Comparison of ENCODE assay signal across 8 cellular contexts in genomic region chr12:112125250-112125999, GRCh38. TPM values are rescaled to one million over a fixed set of nuclear protein-coding genes. Genes with fewer than 3 reads are reported as not detected.
DNase-seq lines count a peak whose midpoint lies in the region; ATAC-seq and TF ChIP-seq lines count a peak whose summit lies in the region.

Gene TRAFD1, plus strand, starts transcription at chr12:112125560. Its CDS starts 4,963 bp downstream, at chr12:112130523.

- H3K4me1 Mint-ChIP-seq in activated CD4-positive, alpha-beta memory T cell treated with anti-CD3 and anti-CD28 coated beads for 36 hours (ENCODE audit: low read depth), result peaks cover 36% of the 10 kb centered on the region

- DNase-seq in CD1c-positive myeloid dendritic cell (ENCODE audit: extremely low spot score) (peak; percentile 98), NCI-H82 treated with DMSO at 0.1 percent for 48 hours (lab: John Stamatoyannopoulos, UW; ENCODE audit: unreplicated experiment) (peak; percentile 88), dorsolateral prefrontal cortex (peak; percentile 96 to 100 (median 98))
- peak; percentile 99 for DNase-seq in activated CD4-positive, alpha-beta memory T cell treated with anti-CD3 and anti-CD28 coated beads for 36 hours
- peak; percentile 98 for DNase-seq in stimulated activated CD4-positive, alpha-beta T cell treated with anti-CD3 and anti-CD28 coated beads, Interleukin-4, amount 100 ng/mL, for 24 hours

- CTCF ChIA-PET in activated CD4-positive, alpha-beta memory T cell treated with anti-CD3 and anti-CD28 coated beads for 36 hours (lab: Charles Lee), result interaction anchor here (0.8 to 2.8 kb wide), 4 partner anchors 17 to 112 kb away, joined by 3 to 12 read pairs (median 3); partner anchors contain the start of genes ERP29, NAA25 and TMEM116

- TF ChIP-seq CTCF in dorsolateral prefrontal cortex (IDR thresholded peaks at IDR 0.05 in 54 of 56, conservative IDR thresholded peaks at IDR 0.05 in 2 of 56; ENCODE audit: low read depth in 1 of 56, partially characterized antibody in 56 of 56) (peak in 18 of 56 donors; percentile 6 to 39 (median 16)), liver (IDR thresholded peaks at IDR 0.05; ENCODE audit: low read depth, low read length, missing input control) (no peak)

- POLR2A ChIA-PET in activated CD4-positive, alpha-beta memory T cell treated with anti-CD3 and anti-CD28 coated beads for 36 hours (lab: Charles Lee), result interaction anchor here (0.7 to 3.2 kb wide), 10 partner anchors 9 to 112 kb away, joined by 3 to 60 read pairs (median 7); partner anchors contain the start of genes ERP29, NAA25 and TMEM116

- no peaks in the 10 kb centered on the region for H3K27me3 ChIP-seq in dorsolateral prefrontal cortex
- no peaks in the 10 kb centered on the region for H3K27me3 ChIP-seq in liver (ENCODE audit: control insufficient read depth in 4 of 4, insufficient read depth in 4 of 4, low read length in 3 of 4)

- H3K27ac Mint-ChIP-seq in activated CD4-positive, alpha-beta memory T cell treated with anti-CD3 and anti-CD28 coated beads for 36 hours, result peak within 1 kb of the TSS; percentile 87

- H3K36me3 ChIP-seq in liver (ENCODE audit: control insufficient read depth in 4 of 4, insufficient read depth in 3 of 4, low read depth in 1 of 4, low read length in 3 of 4), result no peaks in the 10 kb centered on the region

- ATAC-seq in GM19438 (IDR thresholded peaks at IDR 0.05; ENCODE audit: low read depth, unreplicated experiment) (peak; percentile 87), HG03575 (IDR thresholded peaks at IDR 0.05; ENCODE audit: extremely low read depth, insufficient number of reproducible peaks, low FRiP score, unreplicated experiment) (peak; percentile 68)

- peaks cover 3% of the 10 kb centered on the region for H3K36me3 Mint-ChIP-seq in activated CD4-positive, alpha-beta memory T cell treated with anti-CD3 and anti-CD28 coated beads for 36 hours

- whole genome bisulfite sequencing in liver, result under 1% methylated on average over 63 of the region's 63 CpGs

- intact Hi-C loops in activated CD4-positive, alpha-beta memory T cell treated with anti-CD3 and anti-CD28 coated beads for 36 hours (cut with micrococcal nuclease), result loop anchor here (1.0 to 5.0 kb wide), 3 partner anchors 16 to 282 kb away; partner anchors contain the start of gene RPL6
- intact Hi-C loops in dorsolateral prefrontal cortex (cut with DNase I), result loop anchor here (1.0 to 10.0 kb wide), 3 partner anchors 57 to 257 kb away; partner anchors contain the start of genes ERP29 (in 1 of the 2), HECTD4 (in 1 of the 2) and TMEM116 (in 1 of the 2)

- H3K27ac ChIP-seq in dorsolateral prefrontal cortex (peak within 1 kb of the TSS; percentile 44 to 97 (median 91)), liver (ENCODE audit: low read depth in 1 of 2, low read length in 2 of 2) (peak within 1 kb of the TSS; percentile 85)

- H3K27me3 Mint-ChIP-seq in activated CD4-positive, alpha-beta memory T cell treated with anti-CD3 and anti-CD28 coated beads for 36 hours, result peaks cover 1% of the 10 kb centered on the region

- H3K9ac ChIP-seq in liver (ENCODE audit: low read depth in 1 of 2, low read length in 2 of 2), result peak within 1 kb of the TSS; percentile 81 to 90

- H3K4me3 Mint-ChIP-seq in activated CD4-positive, alpha-beta memory T cell treated with anti-CD3 and anti-CD28 coated beads for 36 hours, result peak within 1 kb of the TSS; percentile 87

- TF ChIP-seq RAD21 in liver (IDR thresholded peaks at IDR 0.05), result no peak

- H3K9me3 ChIP-seq in liver (ENCODE audit: control insufficient read depth in 4 of 4, low read length in 3 of 4), result no peaks in the 10 kb centered on the region

- H3K4me3 ChIP-seq in dorsolateral prefrontal cortex (peak within 1 kb of the TSS; percentile 65 to 99 (median 95)), liver (ENCODE audit: low read depth in 1 of 3, low read length in 3 of 3) (peak within 1 kb of the TSS; percentile 69 to 90 (median 88))

- H3K9me3 Mint-ChIP-seq in activated CD4-positive, alpha-beta memory T cell treated with anti-CD3 and anti-CD28 coated beads for 36 hours, result no peaks in the 10 kb centered on the region

- peaks cover 9 to 27% (median 15%) of the 10 kb centered on the region in 4 donors for H3K4me1 ChIP-seq in liver (ENCODE audit: control insufficient read depth in 4 of 4, insufficient read depth in 4 of 4, low read length in 3 of 4)

TF ChIP-seq in liver, 16 proteins besides CTCF, POLR2A, EP300 and RAD21:
- TF ChIP-seq YY1 (IDR thresholded peaks at IDR 0.05) (peak; percentile 58), GABPA (IDR thresholded peaks at IDR 0.05 in 1 of 2, conservative IDR thresholded peaks at IDR 0.05 in 1 of 2) (peak; percentile 58 to 86), JUND (IDR thresholded peaks at IDR 0.05) (no peak), ZBTB33 (IDR thresholded peaks at IDR 0.05) (no peak), SP1 (IDR thresholded peaks at IDR 0.05) (peak; percentile 99), TAF1 (conservative IDR thresholded peaks at IDR 0.05) (peak; percentile 42), REST (IDR thresholded peaks at IDR 0.05) (peak; percentile 43), RXRA (IDR thresholded peaks at IDR 0.05) (peak in 1 of 2 donors; percentile 18), EGR1 (IDR thresholded peaks at IDR 0.05; ENCODE audit: low read depth in 2 of 2) (peak in 1 of 2 donors; percentile 23)
- TF ChIP-seq, protein P1, sequence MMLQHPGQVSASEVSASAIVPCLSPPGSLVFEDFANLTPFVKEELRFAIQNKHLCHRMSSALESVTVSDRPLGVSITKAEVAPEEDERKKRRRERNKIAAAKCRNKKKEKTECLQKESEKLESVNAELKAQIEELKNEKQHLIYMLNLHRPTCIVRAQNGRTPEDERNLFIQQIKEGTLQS (IDR thresholded peaks at IDR 0.05), result no peak

RNA-seq across cellular contexts. Expression of gene TRAFD1, which starts in this region (rescaled TPM):
- 10 to 100 TPM; 56.4 to 61.8 TPM for total RNA-seq in activated CD4-positive, alpha-beta memory T cell treated with anti-CD3 and anti-CD28 coated beads for 36 hours
- total RNA-seq in dorsolateral prefrontal cortex (10 to 100 TPM; 15.1 to 47.9 (median 24.8) TPM), liver (10 to 100 TPM; 18.0 to 19.3 TPM)
- 1 to 10 TPM; 7.0 to 8.4 TPM for polyA plus RNA-seq in liver

Comparison
In these comparisons a context has a peak if more than half of its experiments do, and no peak if none do; other contexts are left out.
1. Peak in every context shown above with its lines: DNase-seq, ATAC-seq, H3K4me3 ChIP-seq and H3K27ac ChIP-seq.